8 cellular contexts compared by ENCODE assay signal in genomic region chr3:115217678-115218451, GRCh38.
A peak's percentile ranks its signal among the peaks of the same experiment; 100 is the strongest.
DNase-seq lines count a peak whose midpoint lies in the region; ATAC-seq and TF ChIP-seq lines count a peak whose summit lies in the region.

No MANE protein-coding gene starts in this region.

- H3K4me2 ChIP-seq in KMS-11 = peak overlapping the region; percentile 61
- no peak overlapping the region for H3K4me2 ChIP-seq in OCI-LY1 (ENCODE audit: low read length)

- H2AFZ ChIP-seq in KMS-11 (ENCODE audit: low read depth) (peak overlapping the region; percentile 21), OCI-LY1 (ENCODE audit: low read length) (no peak overlapping the region)

- H3K4me1 ChIP-seq in KMS-11 (ENCODE audit: low read depth, poor library complexity, severe bottlenecking) = peaks cover 37% of the 10 kb centered on the region
- H3K4me1 ChIP-seq in OCI-LY1 (ENCODE audit: insufficient read depth, low read length, severe bottlenecking) = no peaks in the 10 kb centered on the region
- H3K4me1 ChIP-seq in tibial nerve = peaks cover 0 to 16% (median 8%) of the 10 kb centered on the region in 4 donors

- no peak for TF ChIP-seq EP300 in tibial nerve (IDR thresholded peaks at IDR 0.05)

- no peaks in the 10 kb centered on the region for H3K36me3 Mint-ChIP-seq in activated T-helper 2 cell treated with anti-CD3 and anti-CD28 coated beads, Interferon-gamma antibody, Interleukin-2, Interleukin-4, amounts not matched to agents 10 μg/mL and 5 μg/mL and 100 μg/mL, durations not matched to agents 14 hours and 24 hours and 36 hours (ENCODE audit: low read depth)

- peak overlapping the region; percentile 58 for H3K27ac ChIP-seq in KMS-11
- H3K27ac ChIP-seq in OCI-LY1 (ENCODE audit: low read depth, low read length, poor library complexity, severe bottlenecking) = no peak overlapping the region
- H3K27ac ChIP-seq in tibial nerve = no peak overlapping the region

- no peaks in the 10 kb centered on the region for H3K79me2 ChIP-seq in KMS-11 (ENCODE audit: insufficient read depth, low read depth)
- no peaks in the 10 kb centered on the region for H3K79me2 ChIP-seq in OCI-LY1 (ENCODE audit: insufficient read depth, low read length)

- TF ChIP-seq CTCF in AG04449 (IDR thresholded peaks at IDR 0.05; ENCODE audit: insufficient read depth, low read length, missing control alignments) (peak; percentile 58), GM12873 (IDR thresholded peaks at IDR 0.05; ENCODE audit: insufficient read depth, low read depth, low read length, missing control alignments) (peak; percentile 51), KMS-11 (conservative IDR thresholded peaks at IDR 0.05; ENCODE audit: low read depth, low read length) (peak; percentile 94), OCI-LY1 (IDR thresholded peaks at IDR 0.05; ENCODE audit: low read length) (peak; percentile 76), choroid plexus epithelial cell (conservative IDR thresholded peaks at IDR 0.05; ENCODE audit: low read depth, low read length) (peak; percentile 75), tibial nerve (IDR thresholded peaks at IDR 0.05) (peak; percentile 49 to 70 (median 60))

- H3K4me3 Mint-ChIP-seq in activated T-helper 2 cell treated with anti-CD3 and anti-CD28 coated beads, Interferon-gamma antibody, Interleukin-2, Interleukin-4, amounts not matched to agents 10 μg/mL and 5 μg/mL and 100 μg/mL, durations not matched to agents 14 hours and 24 hours and 36 hours (ENCODE audit: low read depth) = no peak overlapping the region

- POLR2A ChIA-PET in AG04449 (lab: Yijun Ruan, JAX) = no interaction called here

- CTCF ChIA-PET in AG04449 (lab: Yijun Ruan, JAX) = interaction anchor here (0.6 to 4.4 kb wide), 82 partner anchors 9 to 604 kb away, joined by 3 to 56 read pairs (median 4); no protein-coding TSS in a partner anchor

- peak overlapping the region; percentile 31; the same call in 1 of the 2 replicates for H3K9ac ChIP-seq in KMS-11
- H3K9ac ChIP-seq in OCI-LY1 (ENCODE audit: low read length) = no peak overlapping the region

- H3K4me3 ChIP-seq in AG04449 (ENCODE audit: low read depth, low read length) (no peak overlapping the region), KMS-11 (IDR thresholded peaks at IDR 0.05; ENCODE audit: insufficient read depth, low read depth, low read length) (peak overlapping the region; percentile 75), OCI-LY1 (ENCODE audit: low read depth, low read length, poor library complexity, severe bottlenecking) (no peak overlapping the region), choroid plexus epithelial cell (ENCODE audit: low read depth, low read length) (no peak overlapping the region), tibial nerve (no peak overlapping the region)

- H3K27me3 ChIP-seq in KMS-11 (ENCODE audit: insufficient read depth, low read depth) (no peaks in the 10 kb centered on the region), OCI-LY1 (ENCODE audit: insufficient read depth, low read length) (no peaks in the 10 kb centered on the region), tibial nerve (no peaks in the 10 kb centered on the region)

- no peaks in the 10 kb centered on the region for H3F3A ChIP-seq in OCI-LY1 (ENCODE audit: insufficient read depth, low read length)

- H3K9me2 ChIP-seq in OCI-LY1 (ENCODE audit: low read depth, low read length) = no peaks in the 10 kb centered on the region

- no peaks in the 10 kb centered on the region for H3K4me1 Mint-ChIP-seq in activated T-helper 2 cell treated with anti-CD3 and anti-CD28 coated beads, Interferon-gamma antibody, Interleukin-2, Interleukin-4, amounts not matched to agents 10 μg/mL and 5 μg/mL and 100 μg/mL, durations not matched to agents 14 hours and 24 hours and 36 hours (ENCODE audit: low read depth)

- H3K9me3 ChIP-seq in OCI-LY1 (ENCODE audit: low read length) = no peaks in the 10 kb centered on the region
- no peaks in the 10 kb centered on the region for H3K9me3 ChIP-seq in tibial nerve

- ATAC-seq in left lobe of liver = peak; percentile 51

- H3K27ac Mint-ChIP-seq in activated T-helper 2 cell treated with anti-CD3 and anti-CD28 coated beads, Interferon-gamma antibody, Interleukin-2, Interleukin-4, amounts not matched to agents 10 μg/mL and 5 μg/mL and 100 μg/mL, durations not matched to agents 14 hours and 24 hours and 36 hours = no peak overlapping the region

- DNase-seq in AG04449 (ENCODE audit: low read depth, low spot score) = no peak
- peak; percentile 83 for DNase-seq in choroid plexus epithelial cell (ENCODE audit: low read depth)
- DNase-seq in left lobe of liver (ENCODE audit: low spot score) = no peak
- DNase-seq in tibial nerve (ENCODE audit: low spot score in 2 of 2) = peak in 1 of 2 donors; percentile 22
- no peak for DNase-seq in activated T-helper 2 cell treated with anti-CD3 and anti-CD28 coated beads, Interferon-gamma antibody, Interleukin-2, Interleukin-4, amounts not matched to agents 10 μg/mL and 5 μg/mL and 100 μg/mL, durations not matched to agents 14 hours and 24 hours and 36 hours (ENCODE audit: low spot score)

- TF ChIP-seq POLR2A in tibial nerve (IDR thresholded peaks at IDR 0.05) = no peak

- intact Hi-C loops in activated T-helper 2 cell treated with anti-CD3 and anti-CD28 coated beads, Interferon-gamma antibody, Interleukin-2, Interleukin-4, amounts not matched to agents 10 μg/mL and 5 μg/mL and 100 μg/mL, durations not matched to agents 14 hours and 24 hours and 36 hours (cut with micrococcal nuclease) = loop anchor here (1.0 to 2.0 kb wide), 2 partner anchors 475 to 597 kb away; no protein-coding TSS in a partner anchor

- H4K20me1 ChIP-seq in KMS-11 (ENCODE audit: insufficient read depth) = no peaks in the 10 kb centered on the region
- H4K20me1 ChIP-seq in OCI-LY1 (ENCODE audit: insufficient read depth, low read length) = no peaks in the 10 kb centered on the region

- H3K36me3 ChIP-seq in KMS-11 (ENCODE audit: insufficient read depth) (no peaks in the 10 kb centered on the region), OCI-LY1 (ENCODE audit: insufficient read depth, low read length) (no peaks in the 10 kb centered on the region), tibial nerve (no peaks in the 10 kb centered on the region)

- peaks cover 14% of the 10 kb centered on the region for H3K27me3 Mint-ChIP-seq in activated T-helper 2 cell treated with anti-CD3 and anti-CD28 coated beads, Interferon-gamma antibody, Interleukin-2, Interleukin-4, amounts not matched to agents 10 μg/mL and 5 μg/mL and 100 μg/mL, durations not matched to agents 14 hours and 24 hours and 36 hours (ENCODE audit: low read depth)

- 19% methylated on average over 7 of the region's 7 CpGs for WGBS in tibial nerve, 2 donors

- no peaks in the 10 kb centered on the region for H3K9me3 Mint-ChIP-seq in activated T-helper 2 cell treated with anti-CD3 and anti-CD28 coated beads, Interferon-gamma antibody, Interleukin-2, Interleukin-4, amounts not matched to agents 10 μg/mL and 5 μg/mL and 100 μg/mL, durations not matched to agents 14 hours and 24 hours and 36 hours
